Comparison of ENCODE assay signal across 15 cellular contexts in genomic region chr15:89646416-89647141, GRCh38. TPM values are rescaled to one million over a fixed set of nuclear protein-coding genes. Genes with fewer than 3 reads are reported as not detected.
DNase-seq lines count a peak whose midpoint lies in the region; ATAC-seq, FAIRE-seq and TF ChIP-seq lines count a peak whose summit lies in the region.
"Had no signal": no experiment of that assay in that cellular context is flagged by ENCODE, and none has a peak within 500 bp of the region (broad histone marks: within the 10 kb centered on the region; RNA-seq: fewer than 3 reads in every experiment).

No MANE protein-coding gene starts in this region.

- H3K9me3 ChIP-seq in K562 (replicated peaks; ENCODE audit: control insufficient read depth, insufficient read depth, low read depth, low read length) (no peaks in the 10 kb centered on the region), suprapubic skin (no peaks in the 10 kb centered on the region), trophoblast cell (ENCODE audit: insufficient read depth, low read depth, low read length) (peaks cover 3% of the 10 kb centered on the region)

- H3K79me2 ChIP-seq in K562 (ENCODE audit: control insufficient read depth, insufficient read depth, low read length) (no peaks in the 10 kb centered on the region), trophoblast cell (ENCODE audit: control insufficient read depth, insufficient read depth, low read length, poor library complexity) (no peaks in the 10 kb centered on the region)

- H2BK12ac ChIP-seq in trophoblast cell (ENCODE audit: low read length) = no peak overlapping the region

- no peak for FAIRE-seq in K562 (lab: Jason Lieb, UNC)

- H3K27ac ChIP-seq in K562 (ENCODE audit: extremely low read depth, low read depth, low read length) (no peak overlapping the region), suprapubic skin (no peak overlapping the region), trophoblast cell (ENCODE audit: low read depth, low read length) (no peak overlapping the region)
- H3K27ac ChIP-seq: GM23248 had no signal

- H2BK120ac ChIP-seq in trophoblast cell (ENCODE audit: insufficient read depth, low read length, poor library complexity) = no peak overlapping the region

- H3K4me3 ChIP-seq in K562 (no peak overlapping the region), suprapubic skin (no peak overlapping the region), trophoblast cell (ENCODE audit: low read depth, low read length) (no peak overlapping the region)
- H3K4me3 ChIP-seq: GM23248 had no signal

- POLR2A ChIA-PET in K562 (lab: Yijun Ruan, JAX) = interaction anchor here (0.6 to 1.0 kb wide), 2 partner anchors 158 to 166 kb away, joined by 3 to 5 read pairs; no protein-coding TSS in a partner anchor

- H3K36me3 ChIP-seq in K562 (ENCODE audit: control insufficient read depth, insufficient read depth, low read length) = no peaks in the 10 kb centered on the region
- H3K36me3 ChIP-seq in suprapubic skin = peaks cover 15% of the 10 kb centered on the region
- peaks cover 30 to 35% of the 10 kb centered on the region in 2 experiments for H3K36me3 ChIP-seq in trophoblast cell (ENCODE audit: control insufficient read depth in 1 of 2, insufficient read depth in 2 of 2, low read length in 2 of 2)

- no TSS peak for BruUV-seq in K562 (replicated peaks; lab: Mats Ljungman, UMichigan)

- no peaks in the 10 kb centered on the region for H3K36me3 Mint-ChIP-seq in activated naive CD8-positive, alpha-beta T cell treated with anti-CD3 and anti-CD28 coated beads, Interleukin-2, amount 50 U/mL, for 24 hours (ENCODE audit: low read depth)
- H3K36me3 Mint-ChIP-seq in activated naive CD8-positive, alpha-beta T cell treated with anti-CD3 and anti-CD28 coated beads for 36 hours = no peaks in the 10 kb centered on the region
- H3K36me3 Mint-ChIP-seq: CD14-positive monocyte had no signal

- CTCF ChIA-PET in K562 (lab: Yijun Ruan, JAX; ENCODE audit: low intra/inter-chr PET ratio) = interaction anchor here (1.4 kb wide), 1 partner anchor 229 kb away, joined by 3 read pairs; no protein-coding TSS in a partner anchor

- H4K12ac ChIP-seq in trophoblast cell (ENCODE audit: low read depth, low read length) = no peak overlapping the region

- H4K20me1 ChIP-seq in K562 (replicated peaks; ENCODE audit: control insufficient read depth, insufficient read depth, low read length) = no peaks in the 10 kb centered on the region

- no peak overlapping the region for H3K4ac ChIP-seq in trophoblast cell (ENCODE audit: low read depth, low read length)

- in situ Hi-C loops in K562 (cut with MboI) = no loop called here

- peak overlapping the region in 1 of 2 experiments; percentile 26; a peak in 1 of 4 replicates for H3K9ac ChIP-seq in K562 (ENCODE audit: insufficient read depth in 1 of 2, low read depth in 2 of 2, low read length in 2 of 2)
- H3K9ac ChIP-seq in trophoblast cell (ENCODE audit: low read length) = no peak overlapping the region
- H3K9ac ChIP-seq: GM23248 had no signal

- no peak for DNase-seq in activated naive CD8-positive, alpha-beta T cell treated with anti-CD3 and anti-CD28 coated beads, Interleukin-2, amount 50 U/mL, for 24 hours
- DNase-seq in activated naive CD8-positive, alpha-beta T cell treated with anti-CD3 and anti-CD28 coated beads for 36 hours = no peak
- DNase-seq in K562 (ENCODE audit: extremely low read depth in 1 of 4, low spot score in 3 of 4) = no peak
- peak; percentile 45 for DNase-seq in mesenteric fat pad (ENCODE audit: low spot score)
- peak; percentile 66 to 71 for DNase-seq in suprapubic skin (ENCODE audit: low spot score in 2 of 2)
- DNase-seq in COLO829 (ENCODE audit: low spot score) = no peak
- no peak for DNase-seq in trophoblast cell
- no peak for DNase-seq in T-helper 9 cell
- DNase-seq: NCI-H1048, NCI-H2081 treated with DMSO at 0.1 percent for 48 hours had no signal

- no peak overlapping the region for H3K14ac ChIP-seq in trophoblast cell (ENCODE audit: low read length)

- H3K4me3 Mint-ChIP-seq in activated naive CD8-positive, alpha-beta T cell treated with anti-CD3 and anti-CD28 coated beads, Interleukin-2, amount 50 U/mL, for 24 hours = no peak overlapping the region
- H3K4me3 Mint-ChIP-seq in activated naive CD8-positive, alpha-beta T cell treated with anti-CD3 and anti-CD28 coated beads for 36 hours = no peak overlapping the region

- H3K4me1 Mint-ChIP-seq in activated naive CD8-positive, alpha-beta T cell treated with anti-CD3 and anti-CD28 coated beads, Interleukin-2, amount 50 U/mL, for 24 hours = no peaks in the 10 kb centered on the region
- no peaks in the 10 kb centered on the region for H3K4me1 Mint-ChIP-seq in activated naive CD8-positive, alpha-beta T cell treated with anti-CD3 and anti-CD28 coated beads for 36 hours

- no peaks in the 10 kb centered on the region for H3K79me1 ChIP-seq in trophoblast cell (ENCODE audit: low read length)

- no peaks in the 10 kb centered on the region for H3K9me3 Mint-ChIP-seq in activated naive CD8-positive, alpha-beta T cell treated with anti-CD3 and anti-CD28 coated beads, Interleukin-2, amount 50 U/mL, for 24 hours
- H3K9me3 Mint-ChIP-seq in activated naive CD8-positive, alpha-beta T cell treated with anti-CD3 and anti-CD28 coated beads for 36 hours = no peaks in the 10 kb centered on the region

- no peak overlapping the region for H4K8ac ChIP-seq in trophoblast cell (ENCODE audit: low read depth, low read length)

- intact Hi-C loops in K562 (cut with micrococcal nuclease) = no loop called here

- no peak for TF ChIP-seq CTCF in K562 (IDR thresholded peaks at IDR 0.05 in 2 of 3, conservative IDR thresholded peaks at IDR 0.05 in 1 of 3; ENCODE audit: insufficient read depth in 2 of 3, low read depth in 1 of 3, low read length in 3 of 3)
- no peak for TF ChIP-seq CTCF in suprapubic skin (IDR thresholded peaks at IDR 0.05)

- H3K27me3 ChIP-seq in K562 (ENCODE audit: control insufficient read depth in 2 of 2, insufficient read depth in 2 of 2, low read length in 2 of 2) = peaks cover 0 to 5% of the 10 kb centered on the region in 2 experiments; a peak in 1 of 5 replicates
- H3K27me3 ChIP-seq in suprapubic skin = no peaks in the 10 kb centered on the region
- no peaks in the 10 kb centered on the region for H3K27me3 ChIP-seq in trophoblast cell (ENCODE audit: insufficient read depth, low read length)

- H4K91ac ChIP-seq in trophoblast cell (ENCODE audit: low read depth, low read length) = no peak overlapping the region

- TF ChIP-seq POLR2A in K562 (conservative IDR thresholded peaks at IDR 0.05) (no peak), suprapubic skin (IDR thresholded peaks at IDR 0.05) (no peak)

- no peak overlapping the region for H2BK5ac ChIP-seq in trophoblast cell (ENCODE audit: low read depth, low read length, poor library complexity)

- H3K4me2 ChIP-seq in K562 (ENCODE audit: insufficient read depth, low read length) (no peak overlapping the region), trophoblast cell (ENCODE audit: low read length) (no peak overlapping the region)

- WGBS in K562 (ENCODE audit: insufficient coverage, low coverage, missing lambda C conversion rate) = 9% methylated on average over 15 of the region's 22 CpGs
- WGBS in suprapubic skin = 81% methylated on average over 17 of the region's 22 CpGs
- no CpG with 5 or more reads among the region's 22 CpGs for WGBS in trophoblast cell (ENCODE audit: extremely low coverage, insufficient coverage, insufficient read length)

- H3K23ac ChIP-seq in trophoblast cell (ENCODE audit: low read length) = no peak overlapping the region

- no peaks in the 10 kb centered on the region for H3K9me1 ChIP-seq in K562 (ENCODE audit: control insufficient read depth, insufficient read depth, low read length)

- H2AFZ ChIP-seq in K562 (ENCODE audit: low read depth, low read length) (no peak overlapping the region), trophoblast cell (ENCODE audit: insufficient read depth, low read length, poor library complexity) (no peak overlapping the region)
- H2AFZ ChIP-seq: GM23248 had no signal

- H3K4me1 ChIP-seq in K562 (replicated peaks in 1 of 2; ENCODE audit: control insufficient read depth in 2 of 2, insufficient read depth in 2 of 2, low read length in 2 of 2) (peaks cover 0 to 19% of the 10 kb centered on the region in 2 experiments; a peak in 2 of 5 replicates), suprapubic skin (peaks cover 3% of the 10 kb centered on the region), trophoblast cell (ENCODE audit: control insufficient read depth in 1 of 2, insufficient read depth in 2 of 2, low read length in 2 of 2) (no peaks in the 10 kb centered on the region)

- no peak for TF ChIP-seq RAD21 in K562 (CRISPR knock-in tag; conservative IDR thresholded peaks at IDR 0.05 in 1 of 2, IDR thresholded peaks at IDR 0.05 in 1 of 2)

- no peak overlapping the region for H3K18ac ChIP-seq in trophoblast cell (ENCODE audit: low read length)

- no peak overlapping the region for H2AK5ac ChIP-seq in trophoblast cell (ENCODE audit: low read length)

- no peak for TF ChIP-seq EP300 in K562 (IDR thresholded peaks at IDR 0.05; ENCODE audit: low read length)
- no peak for TF ChIP-seq EP300 in suprapubic skin (IDR thresholded peaks at IDR 0.05)

- peaks cover 4% of the 10 kb centered on the region for H3K27me3 Mint-ChIP-seq in activated naive CD8-positive, alpha-beta T cell treated with anti-CD3 and anti-CD28 coated beads, Interleukin-2, amount 50 U/mL, for 24 hours
- peaks cover 4% of the 10 kb centered on the region for H3K27me3 Mint-ChIP-seq in activated naive CD8-positive, alpha-beta T cell treated with anti-CD3 and anti-CD28 coated beads for 36 hours

- ATAC-seq in activated naive CD8-positive, alpha-beta T cell treated with anti-CD3 and anti-CD28 coated beads, Interleukin-2, amount 50 U/mL, for 24 hours = peak; percentile 4
- ATAC-seq in K562 = peak; percentile 23

- no peak overlapping the region for H3K27ac Mint-ChIP-seq in activated naive CD8-positive, alpha-beta T cell treated with anti-CD3 and anti-CD28 coated beads, Interleukin-2, amount 50 U/mL, for 24 hours
- no peak overlapping the region for H3K27ac Mint-ChIP-seq in activated naive CD8-positive, alpha-beta T cell treated with anti-CD3 and anti-CD28 coated beads for 36 hours
- H3K27ac Mint-ChIP-seq: CD14-positive monocyte had no signal

RNA-seq across cellular contexts. Expression of gene KIF7, which starts 8.7 kb away (rescaled TPM):
- 1 to 10 TPM; 3.4 to 3.7 TPM for total RNA-seq in activated naive CD8-positive, alpha-beta T cell treated with anti-CD3 and anti-CD28 coated beads for 36 hours
- 4.9 and 14.4 TPM in 2 replicates for total RNA-seq in K562 (2011; cell fraction: chromatin; rRNA removed; ENCODE audit: low replicate concordance)
- total RNA-seq in K562 (2011; cell fraction: nucleolus; rRNA removed) = 4.2 and 7.3 TPM in 2 replicates
- 2.7 and 3.1 TPM in 2 replicates for total RNA-seq in K562 (2011; cell fraction: nucleoplasm; rRNA removed)
- total RNA-seq in K562 (2014; rRNA removed) (1.6 and 2.0 TPM in 2 replicates), K562 (2014; rRNA removed; fragmentation: Illumina TruSeq; extraction: Trizol) (0.15 and 0.35 TPM in 2 replicates), K562 (2015; rRNA removed; fragmentation: Illumina TruSeq; extraction: Trizol) (0.58 and 0.64 TPM in 2 replicates), K562 (2021) (1.7 and 1.8 TPM in 2 replicates), mesenteric fat pad (12.7 TPM), suprapubic skin (1 to 10 TPM in 3 of 4 donors, under 1 TPM in 1; 0.79 to 1.9 (median 1.8) TPM)
- polyA plus RNA-seq in K562 (2011; rRNA removed) (1.3 and 1.7 TPM in 2 replicates), K562 (2014; fragmentation: Illumina TruSeq; extraction: Trizol) (0.49 and 0.69 TPM in 2 replicates), K562 (2014; fragmentation: Nextera tagmentation; extraction: Ambion mirVana) (under 1 TPM; 0.04 to 0.06 TPM), K562 (2014; rRNA removed) (1.9 and 3.1 TPM in 2 replicates)
- 1.1 and 2.7 TPM in 2 replicates for polyA plus RNA-seq in K562 (2011; cell fraction: cytosol; rRNA removed)
- 4.3 and 6.8 TPM in 2 replicates for polyA plus RNA-seq in K562 (2011; cell fraction: nucleus; rRNA removed)
- 0.96 and 1.1 TPM in 2 replicates for polyA plus RNA-seq in K562 (2012)
- 0.45 and 1.2 TPM in 2 replicates for polyA minus RNA-seq in K562 (2011; rRNA and poly(A)+ RNA removed)
- 0.82 and 1.5 TPM in 2 replicates for polyA minus RNA-seq in K562 (2011; cell fraction: cytosol; rRNA and poly(A)+ RNA removed)
- 1.2 and 2.8 TPM in 2 replicates for polyA minus RNA-seq in K562 (2011; cell fraction: nucleus; rRNA and poly(A)+ RNA removed)
- 3.2 and 3.3 TPM in 2 replicates for polyA plus RNA-seq in trophoblast cell (2013)
- polyA plus RNA-seq: CD14-positive monocyte had no signal

RNA-seq across cellular contexts. Expression of gene PLIN1, which starts 32.6 kb away (rescaled TPM):
- total RNA-seq in activated naive CD8-positive, alpha-beta T cell treated with anti-CD3 and anti-CD28 coated beads for 36 hours = under 1 TPM; 0.23 to 0.34 TPM
- not detected in 2 replicates for total RNA-seq in K562 (2011; cell fraction: chromatin; rRNA removed; ENCODE audit: low replicate concordance)
- not detected in 2 replicates for total RNA-seq in K562 (2011; cell fraction: nucleolus; rRNA removed)
- not detected in 2 replicates for total RNA-seq in K562 (2011; cell fraction: nucleoplasm; rRNA removed)
- not detected in 2 replicates for total RNA-seq in K562 (2014; rRNA removed)
- total RNA-seq in K562 (2014; rRNA removed; fragmentation: Illumina TruSeq; extraction: Trizol) = not detected in 2 replicates
- total RNA-seq in K562 (2015; rRNA removed; fragmentation: Illumina TruSeq; extraction: Trizol) = not detected in 2 replicates
- total RNA-seq in K562 (2021) = not detected in 2 replicates
- not detected in 2 replicates for polyA plus RNA-seq in K562 (2011; rRNA removed)
- not detected in 2 replicates for polyA plus RNA-seq in K562 (2011; cell fraction: cytosol; rRNA removed)
- polyA plus RNA-seq in K562 (2011; cell fraction: nucleus; rRNA removed) = not detected in 2 replicates
- polyA plus RNA-seq in K562 (2012) = not detected in 2 replicates
- polyA plus RNA-seq in K562 (2014; fragmentation: Illumina TruSeq; extraction: Trizol) = not detected in 2 replicates
- polyA plus RNA-seq in K562 (2014; fragmentation: Nextera tagmentation; extraction: Ambion mirVana) = not detected
- polyA plus RNA-seq in K562 (2014; rRNA removed) = not detected in 2 replicates
- polyA minus RNA-seq in K562 (2011; rRNA and poly(A)+ RNA removed) = not detected in 2 replicates
- not detected in 2 replicates for polyA minus RNA-seq in K562 (2011; cell fraction: cytosol; rRNA and poly(A)+ RNA removed)
- polyA minus RNA-seq in K562 (2011; cell fraction: nucleus; rRNA and poly(A)+ RNA removed) = not detected in 2 replicates
- total RNA-seq in mesenteric fat pad = 1,691 TPM
- total RNA-seq in suprapubic skin = 10 to 100 TPM; 17.7 to 52.4 (median 35.9) TPM
- polyA plus RNA-seq in trophoblast cell (2013) = 0.11 and 0.21 TPM in 2 replicates
- total RNA-seq: GM23248, HT1080 had no signal
- polyA plus RNA-seq: CD14-positive monocyte, GM23248 had no signal

RNA-seq across cellular contexts. Expression of gene PEX11A, which starts 44.0 kb away (rescaled TPM):
- total RNA-seq in activated naive CD8-positive, alpha-beta T cell treated with anti-CD3 and anti-CD28 coated beads for 36 hours = 1 to 10 TPM; 3.0 to 4.0 TPM
- not detected in 2 replicates for total RNA-seq in K562 (2011; cell fraction: chromatin; rRNA removed; ENCODE audit: low replicate concordance)
- not detected in 2 replicates for total RNA-seq in K562 (2011; cell fraction: nucleolus; rRNA removed)
- total RNA-seq in K562 (2011; cell fraction: nucleoplasm; rRNA removed) = not detected in 2 replicates
- total RNA-seq in K562 (2014; rRNA removed) = not detected in 2 replicates
- total RNA-seq in K562 (2014; rRNA removed; fragmentation: Illumina TruSeq; extraction: Trizol) = not detected in 2 replicates
- total RNA-seq in K562 (2015; rRNA removed; fragmentation: Illumina TruSeq; extraction: Trizol) = not detected in 2 replicates
- not detected in 2 replicates for total RNA-seq in K562 (2021)
- polyA plus RNA-seq in K562 (2011; rRNA removed) = not detected in 2 replicates
- not detected in 2 replicates for polyA plus RNA-seq in K562 (2011; cell fraction: cytosol; rRNA removed)
- not detected in 2 replicates for polyA plus RNA-seq in K562 (2011; cell fraction: nucleus; rRNA removed)
- 0.04 TPM in 1 of 2 replicates, not detected in the other for polyA plus RNA-seq in K562 (2012)
- polyA plus RNA-seq in K562 (2014; fragmentation: Illumina TruSeq; extraction: Trizol) = not detected in 2 replicates
- not detected for polyA plus RNA-seq in K562 (2014; fragmentation: Nextera tagmentation; extraction: Ambion mirVana)
- not detected in 2 replicates for polyA plus RNA-seq in K562 (2014; rRNA removed)
- polyA minus RNA-seq in K562 (2011; rRNA and poly(A)+ RNA removed) = not detected in 2 replicates
- polyA minus RNA-seq in K562 (2011; cell fraction: cytosol; rRNA and poly(A)+ RNA removed) = not detected in 2 replicates
- polyA minus RNA-seq in K562 (2011; cell fraction: nucleus; rRNA and poly(A)+ RNA removed) = not detected in 2 replicates
- 103 TPM for total RNA-seq in mesenteric fat pad
- total RNA-seq in suprapubic skin = 10 to 100 TPM in 2 of 4 donors, 1 to 10 TPM in 2; 7.9 to 16.9 (median 10.6) TPM
- polyA plus RNA-seq in trophoblast cell (2013) = 1.5 and 2.0 TPM in 2 replicates

RNA-seq across cellular contexts. Expression of gene WDR93, which starts 44.0 kb away (rescaled TPM):
- total RNA-seq in activated naive CD8-positive, alpha-beta T cell treated with anti-CD3 and anti-CD28 coated beads for 36 hours = not detected
- total RNA-seq in K562 (2011; cell fraction: chromatin; rRNA removed; ENCODE audit: low replicate concordance) = not detected in 2 replicates
- not detected in 2 replicates for total RNA-seq in K562 (2011; cell fraction: nucleolus; rRNA removed)
- not detected in 2 replicates for total RNA-seq in K562 (2011; cell fraction: nucleoplasm; rRNA removed)
- total RNA-seq in K562 (2014; rRNA removed) (not detected in 2 replicates), K562 (2014; rRNA removed; fragmentation: Illumina TruSeq; extraction: Trizol) (not detected in 2 replicates), K562 (2015; rRNA removed; fragmentation: Illumina TruSeq; extraction: Trizol) (not detected in 2 replicates), K562 (2021) (not detected in 2 replicates), mesenteric fat pad (0.32 TPM), suprapubic skin (under 1 TPM in 1 of 4 donors, not detected in 3; 0.31 TPM)
- polyA plus RNA-seq in K562 (2011; rRNA removed) (not detected in 2 replicates), K562 (2014; fragmentation: Illumina TruSeq; extraction: Trizol) (not detected in 2 replicates), K562 (2014; fragmentation: Nextera tagmentation; extraction: Ambion mirVana) (not detected), K562 (2014; rRNA removed) (not detected in 2 replicates)
- polyA plus RNA-seq in K562 (2011; cell fraction: cytosol; rRNA removed) = not detected in 2 replicates
- polyA plus RNA-seq in K562 (2011; cell fraction: nucleus; rRNA removed) = not detected in 2 replicates
- not detected in 2 replicates for polyA plus RNA-seq in K562 (2012)
- not detected in 2 replicates for polyA minus RNA-seq in K562 (2011; rRNA and poly(A)+ RNA removed)
- not detected in 2 replicates for polyA minus RNA-seq in K562 (2011; cell fraction: cytosol; rRNA and poly(A)+ RNA removed)
- polyA minus RNA-seq in K562 (2011; cell fraction: nucleus; rRNA and poly(A)+ RNA removed) = not detected in 2 replicates
- 0.03 and 0.11 TPM in 2 replicates for polyA plus RNA-seq in trophoblast cell (2013)
- total RNA-seq: A673, GM23248, HT1080, M059J had no signal
- polyA plus RNA-seq: CD14-positive monocyte had no signal

Comparison
In these comparisons a context has a peak if more than half of its experiments do, and no peak if none do; other contexts are left out.
1. DNase-seq: peak in mesenteric fat pad (single experiment) and suprapubic skin (2 of 2); none in activated naive CD8-positive, alpha-beta T cell treated with anti-CD3 and anti-CD28 coated beads, Interleukin-2, amount 50 U/mL, for 24 hours (single experiment), activated naive CD8-positive, alpha-beta T cell treated with anti-CD3 and anti-CD28 coated beads for 36 hours (single experiment), K562 (0 of 4), COLO829 (single experiment), trophoblast cell (0 of 2) and T-helper 9 cell (single experiment).
2. RNA of gene PLIN1, which starts 32.6 kb away (total RNA-seq): 1,691 TPM in mesenteric fat pad (single experiment); 17.7 to 52.4 TPM in suprapubic skin, 0.23 to 0.34 TPM in activated naive CD8-positive, alpha-beta T cell treated with anti-CD3 and anti-CD28 coated beads for 36 hours and not detected in K562; every median in the first group is over 10 times any median in the second.